Comparison of ENCODE assay signal across 8 cellular contexts in the genomic region with DNA sequence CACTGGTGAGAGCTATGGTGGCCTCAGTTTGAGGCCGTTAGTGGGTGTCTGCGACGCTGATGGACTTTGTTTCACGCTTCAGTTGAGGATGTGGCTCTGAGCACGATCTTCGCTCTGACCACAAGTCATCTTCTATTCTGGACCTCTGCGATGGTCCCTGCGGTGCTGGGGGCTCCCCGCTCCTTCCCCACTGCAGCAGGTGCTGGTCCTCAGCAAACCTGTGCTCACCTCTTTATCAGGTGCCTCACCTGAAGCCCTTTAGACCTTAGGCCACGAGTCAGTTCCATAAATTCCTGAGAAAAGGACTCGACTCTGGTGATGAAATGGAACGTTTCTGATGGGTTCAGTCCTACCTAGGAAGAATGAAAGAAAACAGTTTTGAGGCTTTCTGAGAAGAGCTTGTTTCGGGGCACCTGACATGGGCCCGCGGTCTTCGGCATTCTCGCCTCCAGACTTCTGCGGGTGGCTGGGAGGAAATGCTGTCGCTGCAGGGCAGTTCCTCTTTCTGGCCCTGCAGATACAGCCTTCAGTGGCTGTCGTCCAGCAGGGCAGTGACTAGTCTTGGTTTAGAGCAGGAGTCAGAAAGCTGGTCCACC. TPM values are rescaled to one million over a fixed set of nuclear protein-coding genes. Genes with fewer than 3 reads are reported as not detected.
DNase-seq lines count a peak whose midpoint lies in the region; ATAC-seq lines count a peak whose summit lies in the region.
"Had no signal": no experiment of that assay in that cellular context is flagged by ENCODE, and none has a peak within 500 bp of the region (broad histone marks: within the 10 kb centered on the region; RNA-seq: fewer than 3 reads in every experiment).

No MANE protein-coding gene starts in this region.

- H3K9me3 Mint-ChIP-seq in natural killer cell treated with Interleukin-12 subunit alpha and Interleukin-12 subunit beta and Interleukin-15 and Interleukin-18, amount 100 ng/mL, for 72 hours: no peaks in the 10 kb centered on the region

- no peaks in the 10 kb centered on the region for H3K36me3 Mint-ChIP-seq in natural killer cell treated with Interleukin-12 subunit alpha and Interleukin-12 subunit beta and Interleukin-15 and Interleukin-18, amount 100 ng/mL, for 72 hours

- no peaks in the 10 kb centered on the region; the same call in 1 of the 2 replicates for H4K20me1 ChIP-seq in GM23248 (ENCODE audit: insufficient read depth)

- peaks cover 25 to 26% of the 10 kb centered on the region in 2 donors for H3K4me1 Mint-ChIP-seq in natural killer cell treated with Interleukin-12 subunit alpha and Interleukin-12 subunit beta and Interleukin-15 and Interleukin-18, amount 100 ng/mL, for 72 hours (ENCODE audit: low read depth in 2 of 2)

- no peaks in the 10 kb centered on the region for H3F3A ChIP-seq in GM23248 (ENCODE audit: insufficient read depth)

- peaks cover 10% of the 10 kb centered on the region; the same call in 1 of the 2 replicates for H3K4me1 ChIP-seq in GM23248 (ENCODE audit: insufficient read depth)

- no peak overlapping the region for H3K4me3 ChIP-seq in GM23248

- peak overlapping the region; percentile 94 to 98 for H3K27ac Mint-ChIP-seq in natural killer cell treated with Interleukin-12 subunit alpha and Interleukin-12 subunit beta and Interleukin-15 and Interleukin-18, amount 100 ng/mL, for 72 hours

- no peaks in the 10 kb centered on the region for H3K27me3 Mint-ChIP-seq in natural killer cell treated with Interleukin-12 subunit alpha and Interleukin-12 subunit beta and Interleukin-15 and Interleukin-18, amount 100 ng/mL, for 72 hours

- no peaks in the 10 kb centered on the region for H3K9me3 ChIP-seq in GM23248 (ENCODE audit: low read depth)

- peak; percentile 36 for ATAC-seq in GM18868 (IDR thresholded peaks at IDR 0.05; ENCODE audit: unreplicated experiment)
- ATAC-seq in HG03066 (IDR thresholded peaks at IDR 0.05; ENCODE audit: low read depth, unreplicated experiment): peak; percentile 52
- peak; percentile 47 to 61 for ATAC-seq in natural killer cell treated with Interleukin-12 subunit alpha and Interleukin-12 subunit beta and Interleukin-15 and Interleukin-18, amount 100 ng/mL, for 72 hours

- no peaks in the 10 kb centered on the region for H3K36me3 ChIP-seq in GM23248 (ENCODE audit: low read depth)

- H3K27me3 ChIP-seq in GM23248 (replicated peaks; ENCODE audit: insufficient read depth): no peaks in the 10 kb centered on the region

- no peak overlapping the region for H3K4me2 ChIP-seq in GM23248 (ENCODE audit: unreplicated experiment)
- H3K4me2 ChIP-seq: KMS-11 had no signal

- peak; percentile 40 to 59 for DNase-seq in activated CD4-positive, alpha-beta T cell treated with anti-CD3 and anti-CD28 coated beads, Interleukin-2, amount 50 U/mL, for 48 hours
- DNase-seq in natural killer cell treated with Interleukin-12 subunit alpha and Interleukin-12 subunit beta and Interleukin-15 and Interleukin-18, amount 100 ng/mL, for 72 hours (ENCODE audit: low spot score): peak; percentile 78
- DNase-seq in SHP77 (lab: John Stamatoyannopoulos, UW): no peak
- DNase-seq in DMS79 (lab: John Stamatoyannopoulos, UW): no peak
- no peak for DNase-seq in GM23248

- H3K9me2 ChIP-seq in GM23248 (ENCODE audit: insufficient read depth): no peaks in the 10 kb centered on the region

- no peak overlapping the region for H2AFZ ChIP-seq in GM23248

- H3K9ac ChIP-seq in GM23248: no peak overlapping the region
- H3K9ac ChIP-seq: KMS-11 had no signal

- H3K4me3 Mint-ChIP-seq in natural killer cell treated with Interleukin-12 subunit alpha and Interleukin-12 subunit beta and Interleukin-15 and Interleukin-18, amount 100 ng/mL, for 72 hours: peak overlapping the region; percentile 94

- 92 to 93% methylated on average over 20 of the region's 20 CpGs for WGBS in GM23248 (ENCODE audit: low coverage in 1 of 2, low lambda C conversion rate in 2 of 2, missing lambda C conversion rate in 2 of 2), 2 experiments

- no peak overlapping the region for H3K27ac ChIP-seq in GM23248
- H3K27ac ChIP-seq: KMS-11 had no signal

- in situ Hi-C loops in GM23248 (cut with MboI): no loop called here

- H3K79me2 ChIP-seq in GM23248 (ENCODE audit: insufficient read depth): peaks cover 71% of the 10 kb centered on the region

RNA-seq across cellular contexts. Expression of gene KCTD5, which starts 4.7 kb away (rescaled TPM):
- 10 to 100 TPM; 46.2 to 65.0 TPM for total RNA-seq in natural killer cell treated with Interleukin-12 subunit alpha and Interleukin-12 subunit beta and Interleukin-15 and Interleukin-18, amount 100 ng/mL, for 72 hours
- 28.1 and 38.3 TPM in 2 replicates for total RNA-seq in GM23248 (2014; rRNA removed; shearing (Covaris generic))
- polyA plus RNA-seq in GM23248 (2016; fragmentation: Nextera tagmentation; extraction: Ambion mirVana): 33.2 and 33.6 TPM in 2 replicates

RNA-seq across cellular contexts. Expression of gene PRSS27, which starts 33.0 kb away (rescaled TPM):
- 1 to 10 TPM; 1.1 to 1.4 TPM for total RNA-seq in natural killer cell treated with Interleukin-12 subunit alpha and Interleukin-12 subunit beta and Interleukin-15 and Interleukin-18, amount 100 ng/mL, for 72 hours
- 0.76 TPM in 1 of 2 replicates, not detected in the other for total RNA-seq in GM23248 (2014; rRNA removed; shearing (Covaris generic))
- polyA plus RNA-seq in GM23248 (2016; fragmentation: Nextera tagmentation; extraction: Ambion mirVana): 0.68 and 0.80 TPM in 2 replicates

Comparison
In these comparisons a context has a peak if more than half of its experiments do, and no peak if none do; other contexts are left out.
1. DNase-seq: peak in activated CD4-positive, alpha-beta T cell treated with anti-CD3 and anti-CD28 coated beads, Interleukin-2, amount 50 U/mL, for 48 hours (2 of 2) and natural killer cell treated with Interleukin-12 subunit alpha and Interleukin-12 subunit beta and Interleukin-15 and Interleukin-18, amount 100 ng/mL, for 72 hours (single experiment); none in SHP77 (0 of 2), DMS79 (single experiment) and GM23248 (single experiment).
2. Peak in every context shown above with its lines, with median percentiles within 50 percentile points of each other: ATAC-seq.